ENCODE assay signal across 16 cellular contexts in genomic region chr14:79464468-79464867, GRCh38.
"Had no signal": no experiment of that assay in that cellular context is flagged by ENCODE, and none has a peak within 500 bp of the region (broad histone marks: within the 10 kb centered on the region; RNA-seq: fewer than 3 reads in every experiment).

No MANE protein-coding gene starts in this region.

- H3K36me3 ChIP-seq: colonic mucosa had no signal

- H3K27me3 ChIP-seq: colonic mucosa, foreskin keratinocyte had no signal

- H3K36me3 Mint-ChIP-seq: immature natural killer cell; naive thymus-derived CD4-positive, alpha-beta T cell; stimulated activated naive B cell treated with anti-CD40 and anti-IgM and Interleukin-4, amounts not matched to agents 10 μg/mL and 1 μg/mL and 100 μg/mL, for 72 hours had no signal

- H3K4me1 ChIP-seq: colonic mucosa, foreskin keratinocyte had no signal

- H3K4me1 Mint-ChIP-seq: immature natural killer cell; naive thymus-derived CD4-positive, alpha-beta T cell; stimulated activated naive B cell treated with anti-CD40 and anti-IgM and Interleukin-4, amounts not matched to agents 10 μg/mL and 1 μg/mL and 100 μg/mL, for 72 hours had no signal

- H3K9me3 Mint-ChIP-seq: naive thymus-derived CD4-positive, alpha-beta T cell; nephron progenitor cell; stimulated activated naive B cell treated with anti-CD40 and anti-IgM and Interleukin-4, amounts not matched to agents 10 μg/mL and 1 μg/mL and 100 μg/mL, for 72 hours had no signal

- H3K27ac ChIP-seq: colonic mucosa, foreskin keratinocyte, skin epidermis had no signal

- DNase-seq: colonic mucosa; dermis blood vessel endothelial cell; erythroblast; foreskin keratinocyte; immature natural killer cell; kidney; left colon; left ventricle myocardium superior; naive thymus-derived CD4-positive, alpha-beta T cell; nephron progenitor cell; stimulated activated CD4-positive, alpha-beta T cell treated with anti-CD3 and anti-CD28 coated beads, Interleukin-2, amount 100 ng/mL, for 24 hours; stimulated activated CD4-positive, alpha-beta T cell treated with anti-CD3 and anti-CD28 coated beads, Interleukin-4, amount 100 ng/mL, for 4 hours; stimulated activated naive B cell treated with anti-CD40 and anti-IgM and Interleukin-4, amounts not matched to agents 10 μg/mL and 1 μg/mL and 100 μg/mL, for 72 hours; trophoblast cell had no signal

- H3K4me3 Mint-ChIP-seq: immature natural killer cell; naive thymus-derived CD4-positive, alpha-beta T cell; nephron progenitor cell; stimulated activated naive B cell treated with anti-CD40 and anti-IgM and Interleukin-4, amounts not matched to agents 10 μg/mL and 1 μg/mL and 100 μg/mL, for 72 hours had no signal

- H3K4me3 ChIP-seq: colonic mucosa, skin epidermis had no signal

- H3K27me3 Mint-ChIP-seq: naive thymus-derived CD4-positive, alpha-beta T cell; stimulated activated naive B cell treated with anti-CD40 and anti-IgM and Interleukin-4, amounts not matched to agents 10 μg/mL and 1 μg/mL and 100 μg/mL, for 72 hours had no signal

- H3K27ac Mint-ChIP-seq: immature natural killer cell; naive thymus-derived CD4-positive, alpha-beta T cell; nephron progenitor cell; stimulated activated naive B cell treated with anti-CD40 and anti-IgM and Interleukin-4, amounts not matched to agents 10 μg/mL and 1 μg/mL and 100 μg/mL, for 72 hours had no signal

- ATAC-seq: foreskin keratinocyte; left colon; left ventricle myocardium superior; naive thymus-derived CD4-positive, alpha-beta T cell; sciatic nerve; stimulated activated naive B cell treated with anti-CD40 and anti-IgM and Interleukin-4, amounts not matched to agents 10 μg/mL and 1 μg/mL and 100 μg/mL, for 72 hours had no signal

- H3K9me3 ChIP-seq: colonic mucosa had no signal
